ENCODE assay signal across 32 cellular contexts in genomic region chr10:4845766-4846165, GRCh38.
"Had no signal": no experiment of that assay in that cellular context is flagged by ENCODE, and none has a peak within 500 bp of the region (broad histone marks: within the 10 kb centered on the region; RNA-seq: fewer than 3 reads in every experiment).

No MANE protein-coding gene starts in this region.

- H3K4me3 Mint-ChIP-seq: activated B cell treated with CpG ODN at 0.5 μM for 24 hours; activated CD8-positive, alpha-beta T cell treated with anti-CD3 and anti-CD28 coated beads for 36 hours; activated naive CD8-positive, alpha-beta T cell; activated T-cell treated with anti-CD3 and anti-CD28 coated beads, Interleukin-2, amount 50 U/mL, for 4 hours; activated T-helper 17 cell treated with anti-CD3 and anti-CD28 coated beads, Interleukin-2, amount 50 U/mL, for 72 hours; effector memory CD8-positive, alpha-beta T cell; T-helper 17 cell; T-helper 2 cell treated with Interferon-gamma antibody and Interleukin-4, amounts not matched to agents 5 μg/mL and 100 μg/mL, for 36 hours had no signal

- H3K36me3 ChIP-seq: gastrocnemius medialis, WERI-Rb-1 had no signal

- H3K9me3 ChIP-seq: body of pancreas, gastrocnemius medialis, heart left ventricle had no signal

- ATAC-seq: activated CD4-positive, CD25-positive, alpha-beta regulatory T cell treated with anti-CD3 and anti-CD28 coated beads, Interleukin-2, amount 50 U/mL, for 24 hours; activated CD8-positive, alpha-beta T cell treated with anti-CD3 and anti-CD28 coated beads for 36 hours; activated T-cell treated with anti-CD3 and anti-CD28 coated beads, Interleukin-2, amount 50 U/mL, for 4 hours; activated T-helper 17 cell treated with anti-CD3 and anti-CD28 coated beads, Interleukin-2, amount 50 U/mL, for 72 hours; body of pancreas; effector memory CD8-positive, alpha-beta T cell; foreskin keratinocyte; gastrocnemius medialis; heart left ventricle; T-helper 17 cell had no signal

- H3K4me1 ChIP-seq: foreskin keratinocyte, gastrocnemius medialis had no signal

- H3K9me3 Mint-ChIP-seq: activated B cell treated with CpG ODN at 0.5 μM for 24 hours; activated CD8-positive, alpha-beta T cell treated with anti-CD3 and anti-CD28 coated beads for 36 hours; activated T-cell treated with anti-CD3 and anti-CD28 coated beads, Interleukin-2, amount 50 U/mL, for 4 hours; activated T-helper 17 cell treated with anti-CD3 and anti-CD28 coated beads, Interleukin-2, amount 50 U/mL, for 72 hours; effector memory CD8-positive, alpha-beta T cell; T-helper 2 cell treated with Interferon-gamma antibody and Interleukin-4, amounts not matched to agents 5 μg/mL and 100 μg/mL, for 36 hours had no signal

- H3K27ac ChIP-seq: body of pancreas, epithelial cell of prostate, foreskin keratinocyte, gastrocnemius medialis, heart left ventricle, WERI-Rb-1 had no signal

- H3K27me3 ChIP-seq: body of pancreas, foreskin keratinocyte, gastrocnemius medialis, heart left ventricle had no signal

- DNase-seq: activated B cell treated with CpG ODN at 0.5 μM for 24 hours; activated CD4-positive, alpha-beta T cell treated with anti-CD3 and anti-CD28 coated beads for 48 hours; activated CD4-positive, alpha-beta T cell treated with anti-CD3 and anti-CD28 coated beads, Interleukin-2, amount 50 U/mL, for 1 hour; activated CD4-positive, alpha-beta T cell treated with anti-CD3 and anti-CD28 coated beads, Interleukin-2, amount 50 U/mL, for 48 hours; activated CD8-positive, alpha-beta memory T cell treated with anti-CD3 and anti-CD28 coated beads for 24 hours; activated CD8-positive, alpha-beta T cell treated with anti-CD3 and anti-CD28 coated beads for 36 hours; activated effector memory CD4-positive, alpha-beta T cell treated with Interleukin-2 at 50 U/mL for 16 hours; activated gamma-delta T cell treated with Interleukin-2 at 50 U/mL for 16 hours; activated naive CD4-positive, alpha-beta T cell treated with anti-CD3 and anti-CD28 coated beads, Interleukin-2, amount 50 U/mL, for 16 hours; activated naive CD4-positive, alpha-beta T cell treated with Interleukin-2 at 50 U/mL for 16 hours; activated T-cell treated with anti-CD3 and anti-CD28 coated beads, Interleukin-2, amount 50 U/mL, for 4 hours; amniotic stem cell; anterior cingulate cortex; body of pancreas; caudate nucleus; cortex of kidney; dermis blood vessel endothelial cell; effector CD4-positive, alpha-beta T cell; effector memory CD8-positive, alpha-beta T cell; foreskin keratinocyte; gastrocnemius medialis; glutamatergic neuron; heart left ventricle; T-helper 1 cell; T-helper 17 cell; T1000; WERI-Rb-1 had no signal

- H3K4me3 ChIP-seq: body of pancreas, gastrocnemius medialis, heart left ventricle had no signal

- H3K27ac Mint-ChIP-seq: activated B cell treated with CpG ODN at 0.5 μM for 24 hours; activated CD8-positive, alpha-beta T cell treated with anti-CD3 and anti-CD28 coated beads for 36 hours; activated naive CD8-positive, alpha-beta T cell; activated T-helper 17 cell treated with anti-CD3 and anti-CD28 coated beads, Interleukin-2, amount 50 U/mL, for 72 hours; effector memory CD8-positive, alpha-beta T cell; T-helper 17 cell; T-helper 2 cell treated with Interferon-gamma antibody and Interleukin-4, amounts not matched to agents 5 μg/mL and 100 μg/mL, for 36 hours had no signal

- H3K27me3 Mint-ChIP-seq: activated B cell treated with CpG ODN at 0.5 μM for 24 hours; activated naive CD8-positive, alpha-beta T cell; activated T-helper 17 cell treated with anti-CD3 and anti-CD28 coated beads, Interleukin-2, amount 50 U/mL, for 72 hours; T-helper 17 cell had no signal
